ENCODE assay signal across 8 cellular contexts in the genomic region with DNA sequence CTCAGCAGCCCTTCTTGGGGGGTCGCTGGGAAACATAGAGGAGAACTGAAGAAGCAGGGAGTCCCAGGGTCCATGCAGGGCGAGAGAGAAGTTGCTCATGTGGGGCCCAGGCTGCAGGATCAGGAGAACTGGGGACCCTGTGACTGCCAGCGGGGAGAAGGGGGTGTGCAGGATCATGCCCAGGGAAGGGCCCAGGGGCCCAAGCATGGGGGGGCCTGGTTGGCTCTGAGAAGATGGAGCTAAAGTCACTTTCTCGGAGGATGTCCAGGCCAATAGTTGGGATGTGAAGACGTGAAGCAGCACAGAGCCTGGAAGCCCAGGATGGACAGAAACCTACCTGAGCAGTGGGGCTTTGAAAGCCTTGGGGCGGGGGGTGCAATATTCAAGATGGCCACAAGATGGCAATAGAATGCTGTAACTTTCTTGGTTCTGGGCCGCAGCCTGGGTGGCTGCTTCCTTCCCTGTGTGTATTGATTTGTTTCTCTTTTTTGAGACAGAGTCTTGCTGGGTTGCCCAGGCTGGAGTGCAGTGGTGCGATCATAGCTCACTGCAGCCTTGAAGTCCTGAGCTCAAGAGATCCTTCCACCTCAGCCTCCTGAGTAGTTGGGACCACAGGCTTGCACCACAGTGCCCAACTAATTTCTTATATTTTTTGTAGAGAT. TPM values are rescaled to one million over a fixed set of nuclear protein-coding genes. Genes with fewer than 3 reads are reported as not detected.
DNase-seq lines count a peak whose midpoint lies in the region; ATAC-seq and TF ChIP-seq lines count a peak whose summit lies in the region.

No MANE protein-coding gene starts in this region.

- H3K79me1 ChIP-seq in IMR-90 (ENCODE audit: low read depth in 1 of 2, low read length in 2 of 2): no peaks in the 10 kb centered on the region

- peak overlapping the region; percentile 51 for H2AFZ ChIP-seq in IMR-90 (replicated peaks; ENCODE audit: low read length, poor library complexity)

- peaks cover 8% of the 10 kb centered on the region for H3K4me1 ChIP-seq in IMR-90 (ENCODE audit: control insufficient read depth, insufficient read depth, low read length)
- H3K4me1 ChIP-seq in Panc1 (ENCODE audit: control insufficient read depth, insufficient read depth, low read length): no peaks in the 10 kb centered on the region

- H3K23ac ChIP-seq in IMR-90 (ENCODE audit: low read depth, low read length): no peak overlapping the region

- no peaks in the 10 kb centered on the region for H3K36me3 Mint-ChIP-seq in activated T-cell treated with anti-CD3 and anti-CD28 coated beads, Interleukin-2, amount 50 U/mL, for 24 hours (ENCODE audit: low read depth)
- no peaks in the 10 kb centered on the region for H3K36me3 Mint-ChIP-seq in nephron progenitor cell (ENCODE audit: low read depth)

- no peak overlapping the region for H3K14ac ChIP-seq in IMR-90 (replicated peaks; ENCODE audit: low read depth, low read length)

- ATAC-seq in IMR-90 (ENCODE audit: low read depth) (peak; percentile 89), Panc1 (peak; percentile 92), GM18502 (IDR thresholded peaks at IDR 0.05; ENCODE audit: poor library complexity, unreplicated experiment) (no peak)
- peak; percentile 83 for ATAC-seq in stimulated activated naive CD8-positive, alpha-beta T cell treated with anti-CD3 and anti-CD28 coated beads, Interleukin-15, Interleukin-2, amounts not matched to agents 100 U/mL and 50 U/mL, for 24 hours

- H3K4me1 Mint-ChIP-seq in activated T-cell treated with anti-CD3 and anti-CD28 coated beads, Interleukin-2, amount 50 U/mL, for 24 hours (ENCODE audit: low read depth): no peaks in the 10 kb centered on the region
- peaks cover 24% of the 10 kb centered on the region for H3K4me1 Mint-ChIP-seq in nephron progenitor cell

- H3K36me3 ChIP-seq in IMR-90 (ENCODE audit: control insufficient read depth, insufficient read depth, low read length) (no peaks in the 10 kb centered on the region), Panc1 (ENCODE audit: control insufficient read depth, insufficient read depth, low read length) (no peaks in the 10 kb centered on the region)

- TF ChIP-seq POLR2A in IMR-90 (IDR thresholded peaks at IDR 0.05; ENCODE audit: low read depth, low read length): no peak

- 33% methylated on average over 3 of the region's 8 CpGs; no CpG with 5 or more reads in 1 of the 2 experiments for WGBS in IMR-90 (ENCODE audit: extremely low coverage in 2 of 2, insufficient read length in 1 of 2), 2 experiments

- dilution Hi-C loops in IMR-90 (cut with HindIII; ENCODE audit: low sequenced_read_pairs, unreplicated experiment): no loop called here

- peak; percentile 91 for TF ChIP-seq CTCF in IMR-90 (conservative IDR thresholded peaks at IDR 0.05; ENCODE audit: low read depth, low read length)
- peak; percentile 83 for TF ChIP-seq CTCF in Panc1 (IDR thresholded peaks at IDR 0.05)
- TF ChIP-seq CTCF in nephron progenitor cell (IDR thresholded peaks at IDR 0.05): peak; percentile 97

- intact Hi-C loops in IMR-90 (cut with micrococcal nuclease): loop anchor here (1.0 to 10.0 kb wide), 2 partner anchors 211 to 282 kb away; no protein-coding TSS in a partner anchor
- intact Hi-C loops in Panc1 (cut with micrococcal nuclease; ENCODE audit: unreplicated experiment): no loop called here

- TF ChIP-seq RAD21 in IMR-90 (IDR thresholded peaks at IDR 0.05; ENCODE audit: low read length): peak; percentile 87

- no peak overlapping the region for H2BK5ac ChIP-seq in IMR-90 (ENCODE audit: low read depth, low read length, poor library complexity, severe bottlenecking)

- no peak overlapping the region for H3K27ac Mint-ChIP-seq in activated T-cell treated with anti-CD3 and anti-CD28 coated beads, Interleukin-2, amount 50 U/mL, for 24 hours
- H3K27ac Mint-ChIP-seq in nephron progenitor cell: no peak overlapping the region

- no peaks in the 10 kb centered on the region for H3K9me3 ChIP-seq in IMR-90 (ENCODE audit: control insufficient read depth, insufficient read depth, low read length)
- no peaks in the 10 kb centered on the region for H3K9me3 ChIP-seq in Panc1 (ENCODE audit: control insufficient read depth, insufficient read depth, low read depth, low read length)

- no peak overlapping the region for H3K4me3 Mint-ChIP-seq in activated T-cell treated with anti-CD3 and anti-CD28 coated beads, Interleukin-2, amount 50 U/mL, for 24 hours
- H3K4me3 Mint-ChIP-seq in nephron progenitor cell: no peak overlapping the region

- no peaks in the 10 kb centered on the region for H3K9me3 Mint-ChIP-seq in activated T-cell treated with anti-CD3 and anti-CD28 coated beads, Interleukin-2, amount 50 U/mL, for 24 hours
- no peaks in the 10 kb centered on the region for H3K9me3 Mint-ChIP-seq in nephron progenitor cell

- no peak overlapping the region for H4K91ac ChIP-seq in IMR-90 (ENCODE audit: insufficient read depth, low read depth, low read length)

- peak; percentile 63 for DNase-seq in DMS79 treated with DMSO at 0.1 percent for 48 hours (lab: John Stamatoyannopoulos, UW)
- DNase-seq in IMR-90: peak; percentile 51
- DNase-seq in Panc1 (ENCODE audit: low read depth, low spot score): peak; percentile 20
- DNase-seq in activated T-cell treated with anti-CD3 and anti-CD28 coated beads, Interleukin-2, amount 50 U/mL, for 24 hours: peak; percentile 80
- peak; percentile 30 for DNase-seq in fibroblast of gingiva (ENCODE audit: low read depth)
- DNase-seq in nephron progenitor cell: peak; percentile 79
- peak; percentile 73 for DNase-seq in stimulated activated naive CD8-positive, alpha-beta T cell treated with anti-CD3 and anti-CD28 coated beads, Interleukin-15, Interleukin-2, amounts not matched to agents 100 U/mL and 50 U/mL, for 24 hours

- no peaks in the 10 kb centered on the region for H4K20me1 ChIP-seq in IMR-90 (ENCODE audit: insufficient read depth, low read length)

- no peak overlapping the region for H2BK120ac ChIP-seq in IMR-90 (ENCODE audit: low read depth, low read length)

- no peak overlapping the region for H2AK5ac ChIP-seq in IMR-90 (ENCODE audit: low read depth, low read length)

- H3K9me1 ChIP-seq in IMR-90 (ENCODE audit: insufficient read depth, low read length): no peaks in the 10 kb centered on the region

- H3K4me3 ChIP-seq in IMR-90 (ENCODE audit: insufficient read depth, low read depth, low read length) (no peak overlapping the region), Panc1 (ENCODE audit: low read depth in 2 of 2, low read length in 2 of 2) (no peak overlapping the region)

- H3K27ac ChIP-seq in IMR-90 (ENCODE audit: insufficient read depth, low read length) (no peak overlapping the region), Panc1 (ENCODE audit: low read length) (no peak overlapping the region)

- H4K8ac ChIP-seq in IMR-90 (ENCODE audit: low read depth in 2 of 2, low read length in 2 of 2): no peak overlapping the region

- POLR2A ChIA-PET in IMR-90 (lab: Charles Lee; ENCODE audit: unreplicated experiment): no interaction called here
- POLR2A ChIA-PET in Panc1 (lab: Charles Lee): no interaction called here

- H3K18ac ChIP-seq in IMR-90 (ENCODE audit: low read depth, low read length): no peak overlapping the region

- no peak overlapping the region for H3K4me2 ChIP-seq in IMR-90 (ENCODE audit: low read depth, low read length)

- no peak overlapping the region for H2BK20ac ChIP-seq in IMR-90 (ENCODE audit: low read depth, low read length)

- H3K27me3 Mint-ChIP-seq in activated T-cell treated with anti-CD3 and anti-CD28 coated beads, Interleukin-2, amount 50 U/mL, for 24 hours: no peaks in the 10 kb centered on the region
- H3K27me3 Mint-ChIP-seq in nephron progenitor cell (ENCODE audit: low read depth, poor library complexity): peaks cover 6% of the 10 kb centered on the region

- no peak overlapping the region for H2AK9ac ChIP-seq in IMR-90 (replicated peaks; ENCODE audit: low read depth, low read length, poor library complexity)

- BruUV-seq in IMR-90 (replicated peaks; lab: Mats Ljungman, UMichigan) (no TSS peak), Panc1 (replicated peaks; lab: Mats Ljungman, UMichigan) (no TSS peak)

- no peak overlapping the region for H3K56ac ChIP-seq in IMR-90 (ENCODE audit: extremely low read depth, insufficient read depth, low read length)

- no peak overlapping the region for H2BK15ac ChIP-seq in IMR-90 (ENCODE audit: low read depth, low read length)

- H4K5ac ChIP-seq in IMR-90 (ENCODE audit: low read depth, low read length): no peak overlapping the region

- H3K27me3 ChIP-seq in IMR-90 (ENCODE audit: control insufficient read depth, insufficient read depth, low read length) (peaks cover 7% of the 10 kb centered on the region), Panc1 (ENCODE audit: control insufficient read depth, insufficient read depth, low read length) (no peaks in the 10 kb centered on the region)

- in situ Hi-C loops in IMR-90 (cut with MboI; ENCODE audit: low sequenced_read_pairs): no loop called here
- in situ Hi-C loops in Panc1 (cut with HindIII; ENCODE audit: low pct_unique_long_range_greater_than_20kb, low sequenced_read_pairs): no loop called here

- H3K4ac ChIP-seq in IMR-90 (ENCODE audit: low read depth, low read length): no peak overlapping the region

- no peak overlapping the region for H3K9ac ChIP-seq in IMR-90 (ENCODE audit: low read depth, low read length)

- CTCF ChIA-PET in IMR-90 (lab: Yijun Ruan, JAX) (interaction anchor here (0.6 to 2.1 kb wide), 5 partner anchors 50 to 285 kb away, joined by 3 to 7 read pairs (median 3); a partner anchor contains a TSS), Panc1 (lab: Charles Lee) (interaction anchor here (0.6 to 1.6 kb wide), 2 partner anchors 211 to 377 kb away, joined by 4 to 5 read pairs; no protein-coding TSS in a partner anchor)

TF ChIP-seq in IMR-90, 13 proteins besides CTCF, POLR2A, EP300 and RAD21:
- peak; percentile 72 for TF ChIP-seq SMC3 (IDR thresholded peaks at IDR 0.05; ENCODE audit: low read depth, low read length)
- 0 out of 2 replicates have a peak, but pooled peaks have one; percentile 24 for TF ChIP-seq MAZ (IDR thresholded peaks at IDR 0.05; ENCODE audit: borderline replicate concordance, low read depth, low read length)
- TF ChIP-seq, protein P1, sequence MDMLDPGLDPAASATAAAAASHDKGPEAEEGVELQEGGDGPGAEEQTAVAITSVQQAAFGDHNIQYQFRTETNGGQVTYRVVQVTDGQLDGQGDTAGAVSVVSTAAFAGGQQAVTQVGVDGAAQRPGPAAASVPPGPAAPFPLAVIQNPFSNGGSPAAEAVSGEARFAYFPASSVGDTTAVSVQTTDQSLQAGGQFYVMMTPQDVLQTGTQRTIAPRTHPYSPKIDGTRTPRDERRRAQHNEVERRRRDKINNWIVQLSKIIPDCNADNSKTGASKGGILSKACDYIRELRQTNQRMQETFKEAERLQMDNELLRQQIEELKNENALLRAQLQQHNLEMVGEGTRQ (IDR thresholded peaks at IDR 0.05; ENCODE audit: low read depth, low read length): no peak

RNA-seq across cellular contexts. Expression of a gene that starts 3.4 kb away (rescaled TPM):
- total RNA-seq in IMR-90 (2012; rRNA removed) (not detected in 2 replicates), Panc1 (2021; ENCODE audit: unreplicated experiment) (not detected)
- not detected in 2 replicates for polyA plus RNA-seq in IMR-90 (2012; rRNA removed)
- polyA plus RNA-seq in IMR-90 (2012; cell fraction: cytosol; rRNA removed): not detected in 2 replicates
- not detected in 2 replicates for polyA plus RNA-seq in IMR-90 (2012; cell fraction: nucleus; rRNA removed; ENCODE audit: low replicate concordance)
- polyA plus RNA-seq in Panc1 (2012; ENCODE audit: insufficient read length): not detected

Comparison
In these comparisons a context has a peak if more than half of its experiments do, and no peak if none do; other contexts are left out.
1. DNase-seq: peak in every context shown above with its lines; median percentile 80 in activated T-cell treated with anti-CD3 and anti-CD28 coated beads, Interleukin-2, amount 50 U/mL, for 24 hours; 79 in nephron progenitor cell; 73 in stimulated activated naive CD8-positive, alpha-beta T cell treated with anti-CD3 and anti-CD28 coated beads, Interleukin-15, Interleukin-2, amounts not matched to agents 100 U/mL and 50 U/mL, for 24 hours; 63 in DMS79 treated with DMSO at 0.1 percent for 48 hours; 51 in IMR-90; 30 in fibroblast of gingiva; 20 in Panc1.